In the genomic region with DNA sequence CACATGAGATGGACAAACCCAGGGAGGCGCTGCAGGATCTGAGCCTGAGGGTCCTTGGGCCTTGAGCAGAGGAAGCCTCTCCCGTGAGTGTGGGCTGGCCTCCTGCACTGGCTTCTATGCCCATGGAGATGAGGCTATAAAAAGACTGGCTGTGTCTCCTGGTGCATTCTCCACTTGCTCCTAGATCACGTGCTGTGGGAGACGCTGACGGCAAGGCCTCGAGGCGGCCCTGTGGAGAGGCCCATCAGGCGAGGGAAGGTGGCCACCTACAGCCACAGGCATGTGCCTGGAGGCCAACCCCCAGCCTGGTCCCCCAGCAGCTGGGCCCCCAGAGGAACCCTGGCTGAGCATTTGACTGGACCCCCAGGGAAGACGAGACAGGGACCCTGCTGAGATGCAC, we compare ENCODE assay signal across 18 cellular contexts.
A peak's percentile ranks its signal among the peaks of the same experiment; 100 is the strongest.
DNase-seq lines count a peak whose midpoint lies in the region; ATAC-seq and TF ChIP-seq lines count a peak whose summit lies in the region.
"Had no signal": no experiment of that assay in that cellular context is flagged by ENCODE, and none has a peak within 500 bp of the region (broad histone marks: within the 10 kb centered on the region; RNA-seq: fewer than 3 reads in every experiment).

No MANE protein-coding gene starts in this region.

- TF ChIP-seq CTCF in CD14-positive monocyte (IDR thresholded peaks at IDR 0.05) (no peak), Panc1 (IDR thresholded peaks at IDR 0.05) (no peak), foreskin keratinocyte (conservative IDR thresholded peaks at IDR 0.05) (no peak)

- H3K27ac Mint-ChIP-seq in CD14-positive monocyte: peak overlapping the region in 1 of 7 donors; percentile 1

- intact Hi-C loops in CD14-positive monocyte (cut with micrococcal nuclease) (no loop called here), Panc1 (cut with micrococcal nuclease; ENCODE audit: unreplicated experiment) (no loop called here), right cardiac atrium (cut with DNase I) (no loop called here), posterior vena cava (cut with DNase I) (loop anchor here in 1 of 2 donors (10.0 kb wide), 1 partner anchor 938 kb away; no protein-coding TSS in a partner anchor)

- H3K9me3 Mint-ChIP-seq in CD14-positive monocyte: peaks cover 0 to 5% (median 0%) of the 10 kb centered on the region in 7 donors

- 73% methylated on average over 9 of the region's 9 CpGs for WGBS in right cardiac atrium

- POLR2A ChIA-PET in Panc1 (lab: Charles Lee): no interaction called here

- CTCF ChIA-PET in Panc1 (lab: Charles Lee): no interaction called here

- in situ Hi-C loops in Panc1 (cut with HindIII; ENCODE audit: low pct_unique_long_range_greater_than_20kb, low sequenced_read_pairs): no loop called here

- H3K36me3 Mint-ChIP-seq in CD14-positive monocyte: peaks cover 18 to 28% of the 10 kb centered on the region in 2 donors

- H3K4me3 ChIP-seq in Panc1 (ENCODE audit: low read depth in 2 of 2, low read length in 2 of 2): no peak overlapping the region
- H3K4me3 ChIP-seq in right cardiac atrium (ENCODE audit: low read length): no peak overlapping the region
- H3K4me3 ChIP-seq: Peyer's patch had no signal

- H3K9me3 ChIP-seq in Panc1 (ENCODE audit: control insufficient read depth, insufficient read depth, low read depth, low read length) (no peaks in the 10 kb centered on the region), right cardiac atrium (ENCODE audit: control insufficient read depth, low read length) (no peaks in the 10 kb centered on the region)
- H3K9me3 ChIP-seq: Peyer's patch had no signal

- H3K4me1 ChIP-seq in Panc1 (ENCODE audit: control insufficient read depth, insufficient read depth, low read length): no peaks in the 10 kb centered on the region
- no peaks in the 10 kb centered on the region for H3K4me1 ChIP-seq in right cardiac atrium (ENCODE audit: control insufficient read depth, insufficient read depth, low read length)
- H3K4me1 ChIP-seq in foreskin keratinocyte: no peaks in the 10 kb centered on the region
- H3K4me1 ChIP-seq: Peyer's patch had no signal

- no peak overlapping the region for H3K4me3 Mint-ChIP-seq in CD14-positive monocyte

- H3K4me1 Mint-ChIP-seq in CD14-positive monocyte: no peaks in the 10 kb centered on the region

- BruUV-seq in Panc1 (replicated peaks; lab: Mats Ljungman, UMichigan): no TSS peak

- H3K27ac ChIP-seq in Panc1 (ENCODE audit: low read length): no peak overlapping the region
- no peak overlapping the region for H3K27ac ChIP-seq in right cardiac atrium (ENCODE audit: low read length)
- no peak overlapping the region for H3K27ac ChIP-seq in foreskin keratinocyte
- H3K27ac ChIP-seq: C4-2B, Peyer's patch had no signal

- H3K27me3 ChIP-seq in Panc1 (ENCODE audit: control insufficient read depth, insufficient read depth, low read length) (no peaks in the 10 kb centered on the region), right cardiac atrium (ENCODE audit: control insufficient read depth, insufficient read depth) (no peaks in the 10 kb centered on the region), foreskin keratinocyte (peaks cover 3% of the 10 kb centered on the region)
- H3K27me3 ChIP-seq: Peyer's patch had no signal

- DNase-seq in CD14-positive monocyte (ENCODE audit: low spot score) (peak; percentile 17), Panc1 (ENCODE audit: low read depth, low spot score) (no peak), right cardiac atrium (peak in 1 of 3 donors; percentile 31), posterior vena cava (ENCODE audit: low spot score) (peak; percentile 53), foreskin keratinocyte (no peak), HK-2 (ENCODE audit: unreplicated experiment) (no peak), superior temporal gyrus (ENCODE audit: extremely low spot score) (no peak)
- DNase-seq: IMR-90; NCI-H1105; NCI-H146; NCI-H2029; NCI-H226; NCI-H510A treated with DMSO at 0.1 percent for 48 hours; NCI-H774; NK-92 treated with Interleukin-12 subunit alpha and Interleukin-12 subunit beta, amount 100 ng/mL, for 24 hours had no signal

- no peaks in the 10 kb centered on the region for H3K36me3 ChIP-seq in Panc1 (ENCODE audit: control insufficient read depth, insufficient read depth, low read length)

- ATAC-seq in Panc1: peak; percentile 21; the same call in 1 of the 2 replicates
- peak; percentile 41 to 48 for ATAC-seq in right cardiac atrium
- ATAC-seq in foreskin keratinocyte: no peak
- ATAC-seq in HG02759 (IDR thresholded peaks at IDR 0.05; ENCODE audit: unreplicated experiment): no peak

- peaks cover 0 to 4% (median 0%) of the 10 kb centered on the region in 3 donors for H3K27me3 Mint-ChIP-seq in CD14-positive monocyte (ENCODE audit: low read depth in 3 of 3)

Comparison
In these comparisons a context has a peak if more than half of its experiments do, and no peak if none do; other contexts are left out.
1. DNase-seq: peak in CD14-positive monocyte (single experiment) and posterior vena cava (single experiment); none in Panc1 (single experiment), foreskin keratinocyte (0 of 2), HK-2 (single experiment) and superior temporal gyrus (single experiment).
2. ATAC-seq: peak in Panc1 (single experiment) and right cardiac atrium (2 of 2); none in foreskin keratinocyte (single experiment) and HG02759 (single experiment).